In genomic region chr22:33579448-33580093, GRCh38 we compare ENCODE assay signal across 7 cellular contexts.
DNase-seq lines count a peak whose midpoint lies in the region; ATAC-seq and TF ChIP-seq lines count a peak whose summit lies in the region.

No MANE protein-coding gene starts in this region.

- H2BK12ac ChIP-seq in H9 (ENCODE audit: insufficient read length, low read depth, low read length): no peak overlapping the region

- no peaks in the 10 kb centered on the region for H3K9me2 ChIP-seq in PC-3 (replicated peaks; ENCODE audit: low read length)

- TF ChIP-seq CTCF in H9 (conservative IDR thresholded peaks at IDR 0.05) (peak; percentile 93), PC-3 (conservative IDR thresholded peaks at IDR 0.05; ENCODE audit: low read depth, low read length) (peak; percentile 57), MCF 10A (IDR thresholded peaks at IDR 0.05; ENCODE audit: unreplicated experiment) (peak; percentile 83)

- H3K27me3 Mint-ChIP-seq in H9 (ENCODE audit: low read depth) (no peaks in the 10 kb centered on the region), MCF 10A (ENCODE audit: insufficient read depth, unreplicated experiment) (no peaks in the 10 kb centered on the region)

- H4K20me1 ChIP-seq in H9 (ENCODE audit: control insufficient read depth, insufficient read depth, insufficient read length): no peaks in the 10 kb centered on the region
- H4K20me1 ChIP-seq in PC-3 (ENCODE audit: low read length): no peaks in the 10 kb centered on the region

- H3K9me3 ChIP-seq in H9 (ENCODE audit: control insufficient read depth, low read depth, low read length) (no peaks in the 10 kb centered on the region), PC-3 (ENCODE audit: low read length) (no peaks in the 10 kb centered on the region; the same call in 1 of the 2 replicates)

- ATAC-seq in PC-3: no peak
- ATAC-seq in HG02973 (IDR thresholded peaks at IDR 0.05; ENCODE audit: unreplicated experiment): no peak

- H4K8ac ChIP-seq in H9 (replicated peaks; ENCODE audit: insufficient read length, low read depth, low read length): no peak overlapping the region

- intact Hi-C loops in PC-3 (cut with micrococcal nuclease) (no loop called here), MCF 10A (cut with micrococcal nuclease) (loop anchor here (1.0 to 5.0 kb wide), 4 partner anchors 60 to 369 kb away; partner anchors contain the start of gene LARGE1)

- no peak overlapping the region for H4K91ac ChIP-seq in H9 (ENCODE audit: insufficient read length, low read depth, low read length)

- no peak overlapping the region for H3K27ac ChIP-seq in H9 (ENCODE audit: insufficient read length, low read depth, low read length)
- no peak overlapping the region for H3K27ac ChIP-seq in PC-3 (ENCODE audit: low read length)

- H2AK5ac ChIP-seq in H9 (ENCODE audit: insufficient read length, low read length): no peak overlapping the region

- BruUV-seq in PC-3 (replicated peaks; lab: Mats Ljungman, UMichigan) (no TSS peak), MCF 10A (replicated peaks; lab: Mats Ljungman, UMichigan) (no TSS peak)

- no peak overlapping the region for H3K14ac ChIP-seq in H9 (ENCODE audit: insufficient read depth, low read length)

- no peaks in the 10 kb centered on the region for H3K23me2 ChIP-seq in H9 (ENCODE audit: insufficient read length, low read depth, low read length, poor library complexity, severe bottlenecking)

- CTCF ChIA-PET in PC-3 (lab: Charles Lee): no interaction called here
- CTCF ChIA-PET in MCF 10A (lab: Yijun Ruan, JAX): interaction anchor here (0.6 to 8.2 kb wide), 29 partner anchors 8 to 314 kb away, joined by 3 to 109 read pairs (median 3); no protein-coding TSS in a partner anchor

- no peaks in the 10 kb centered on the region for H3K36me3 Mint-ChIP-seq in H9 (ENCODE audit: insufficient read depth in 1 of 3, low read depth in 3 of 3)
- no peaks in the 10 kb centered on the region for H3K36me3 Mint-ChIP-seq in MCF 10A (ENCODE audit: insufficient read depth, unreplicated experiment)

- H3K9me3 Mint-ChIP-seq in H9 (no peaks in the 10 kb centered on the region), MCF 10A (ENCODE audit: unreplicated experiment) (no peaks in the 10 kb centered on the region)

- H3K9ac ChIP-seq in H9 (ENCODE audit: extremely low read depth, insufficient read length, low read length) (no peak overlapping the region), PC-3 (ENCODE audit: low read length) (no peak overlapping the region)

- no peak overlapping the region for H3T11ph ChIP-seq in H9 (ENCODE audit: low read length)

- no peak overlapping the region for H3K18ac ChIP-seq in H9 (ENCODE audit: insufficient read length, low read depth, low read length)

- no peaks in the 10 kb centered on the region for H3K79me1 ChIP-seq in H9 (ENCODE audit: insufficient read depth, low read depth, low read length, poor library complexity, severe bottlenecking)

- POLR2A ChIA-PET in PC-3 (lab: Charles Lee; ENCODE audit: unreplicated experiment): no interaction called here
- POLR2A ChIA-PET in MCF 10A (lab: Yijun Ruan, JAX): interaction anchor here (0.6 kb wide), 1 partner anchor 277 kb away, joined by 3 read pairs; no protein-coding TSS in a partner anchor

- no peaks in the 10 kb centered on the region for H3F3A ChIP-seq in PC-3 (ENCODE audit: low read length, unreplicated experiment)

- peaks cover 11 to 19% of the 10 kb centered on the region in 2 experiments for H3K4me1 Mint-ChIP-seq in H9
- H3K4me1 Mint-ChIP-seq in MCF 10A (ENCODE audit: insufficient read depth, unreplicated experiment): no peaks in the 10 kb centered on the region

- H2BK5ac ChIP-seq in H9 (ENCODE audit: insufficient read length, low read length): no peak overlapping the region

- no peak overlapping the region for H2BK15ac ChIP-seq in H9 (ENCODE audit: low read depth, low read length)

- DNase-seq in DMS153 treated with DMSO at 0.1 percent for 48 hours (lab: John Stamatoyannopoulos, UW; ENCODE audit: unreplicated experiment) (peak; percentile 44), H9 (peak; percentile 82), PC-3 (peak; percentile 40), MCF 10A (ENCODE audit: unreplicated experiment) (peak; percentile 9), islet precursor cell (peak; percentile 86)
- peak; percentile 32 to 33 for DNase-seq in stimulated activated CD4-positive, alpha-beta T cell treated with anti-CD3 and anti-CD28 coated beads, Interleukin-4, amount 100 ng/mL, for 48 hours (ENCODE audit: low read depth in 2 of 2)

- H3K56ac ChIP-seq in H9 (ENCODE audit: insufficient read length, low read depth, low read length): no peak overlapping the region

- H3K36me3 ChIP-seq in PC-3 (ENCODE audit: low read depth, low read length): no peaks in the 10 kb centered on the region

- H3K79me2 ChIP-seq in H9 (ENCODE audit: insufficient read depth, low read length) (0 out of 2 replicates have a peak, but pooled peaks cover 4% of the 10 kb centered on the region), PC-3 (ENCODE audit: low read length) (no peaks in the 10 kb centered on the region)

- H3K4me1 ChIP-seq in H9 (ENCODE audit: insufficient read depth, low read length): no peaks in the 10 kb centered on the region
- no peaks in the 10 kb centered on the region for H3K4me1 ChIP-seq in PC-3 (ENCODE audit: insufficient read depth, low read length)

- H2AFZ ChIP-seq in H9 (ENCODE audit: low read length) (no peak overlapping the region), PC-3 (ENCODE audit: low read length) (no peak overlapping the region)

- WGBS in H9 (ENCODE audit: extremely low coverage, insufficient read length, low lambda C conversion rate): no CpG with 5 or more reads among the region's 8 CpGs

- H3K4ac ChIP-seq in H9 (ENCODE audit: low read depth, low read length): no peak overlapping the region

- H3K27me3 ChIP-seq in H9 (ENCODE audit: insufficient read depth, low read length): no peaks in the 10 kb centered on the region
- H3K27me3 ChIP-seq in PC-3 (ENCODE audit: low read length): no peaks in the 10 kb centered on the region

- H3K4me3 ChIP-seq in PC-3 (ENCODE audit: low read length): no peak overlapping the region

- no peak overlapping the region for H4K5ac ChIP-seq in H9 (ENCODE audit: insufficient read length, low read depth, low read length)

- no peak overlapping the region for H3K4me3 Mint-ChIP-seq in H9
- no peak overlapping the region for H3K4me3 Mint-ChIP-seq in MCF 10A (ENCODE audit: unreplicated experiment)

- no peak overlapping the region for H2BK120ac ChIP-seq in H9 (ENCODE audit: low read depth, low read length, poor library complexity, severe bottlenecking)

- no peak overlapping the region for H3K23ac ChIP-seq in H9 (ENCODE audit: insufficient read length, low read depth, low read length)

- H3K4me2 ChIP-seq in H9 (ENCODE audit: insufficient read depth, insufficient read length, low read length): no peak overlapping the region
- H3K4me2 ChIP-seq in PC-3 (ENCODE audit: low read length): no peak overlapping the region

- no peak overlapping the region for H2BK20ac ChIP-seq in H9 (ENCODE audit: low read depth, low read length, poor library complexity, severe bottlenecking)

- H3K27ac Mint-ChIP-seq in H9: peak overlapping the region in 2 of 3 experiments; percentile 18 to 75; a peak in 1 of 7 replicates
- no peak overlapping the region for H3K27ac Mint-ChIP-seq in MCF 10A (ENCODE audit: low read depth, unreplicated experiment)

Comparison
In these comparisons a context has a peak if more than half of its experiments do, and no peak if none do; other contexts are left out.
1. DNase-seq: peak in every context shown above with its lines; median percentile 86 in islet precursor cell; 82 in H9; 44 in DMS153 treated with DMSO at 0.1 percent for 48 hours; 40 in PC-3; 32 in stimulated activated CD4-positive, alpha-beta T cell treated with anti-CD3 and anti-CD28 coated beads, Interleukin-4, amount 100 ng/mL, for 48 hours; 9 in MCF 10A.